1 cellular context compared by ENCODE assay signal in the genomic region with DNA sequence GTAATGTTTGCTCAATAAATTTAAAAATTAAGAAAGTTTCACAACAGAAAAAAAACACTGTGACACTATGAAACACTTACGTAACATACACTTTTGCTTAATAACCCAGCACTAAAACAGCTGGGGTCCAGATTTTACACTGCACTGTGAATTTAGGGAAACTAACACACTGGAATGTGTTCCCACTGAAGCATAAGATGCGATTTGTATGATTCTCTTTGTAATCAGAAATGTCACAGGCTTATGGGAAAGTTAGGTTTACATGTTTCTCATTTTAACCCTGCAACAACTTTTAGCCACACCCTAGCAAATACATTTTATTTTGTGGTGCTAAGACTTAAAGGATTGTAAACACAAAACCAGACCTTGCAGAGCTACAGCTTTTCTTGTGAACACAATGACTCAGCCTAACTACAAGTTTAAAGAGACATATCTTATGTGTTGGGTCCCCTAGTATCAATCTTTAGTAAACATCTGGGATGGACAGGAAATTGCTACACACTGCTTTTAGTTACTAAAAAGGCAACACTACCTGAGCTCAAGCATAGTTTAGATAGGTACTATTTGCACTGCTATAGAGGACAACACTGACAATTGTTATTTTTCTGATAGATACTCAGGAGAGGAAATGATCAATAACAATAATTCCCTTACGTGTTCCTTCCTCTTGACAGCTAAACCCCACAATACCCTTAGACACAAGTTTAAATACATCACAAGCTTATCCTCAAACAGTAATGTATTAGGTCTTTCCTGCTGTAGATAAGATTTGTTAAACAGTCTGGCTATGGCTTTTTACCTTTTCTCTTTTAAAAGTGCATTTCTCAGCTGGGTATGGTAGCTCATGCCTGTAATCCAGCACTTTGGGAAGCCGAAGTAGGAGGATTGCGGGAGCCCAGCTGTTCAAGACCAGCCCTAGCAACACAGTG.
TF ChIP-seq lines count a peak whose summit lies in the region.

No MANE protein-coding gene starts in this region.

TF ChIP-seq in WTC11, 78 proteins besides CTCF, POLR2A, EP300 and RAD21:
- TF ChIP-seq RELA (CRISPR knock-in tag; IDR thresholded peaks at IDR 0.05; ENCODE audit: borderline replicate concordance): no peak
- peak; percentile 87; the same call in 1 of the 2 replicates for TF ChIP-seq GABPB1 (CRISPR knock-in tag; IDR thresholded peaks at IDR 0.05)
- TF ChIP-seq JAZF1 (CRISPR knock-in tag; IDR thresholded peaks at IDR 0.05): no peak
- no peak for TF ChIP-seq OVOL2 (CRISPR knock-in tag; IDR thresholded peaks at IDR 0.05; ENCODE audit: borderline replicate concordance)
- TF ChIP-seq NR3C1 (CRISPR knock-in tag; conservative IDR thresholded peaks at IDR 0.05; ENCODE audit: low read depth): no peak
- TF ChIP-seq, protein P1, sequence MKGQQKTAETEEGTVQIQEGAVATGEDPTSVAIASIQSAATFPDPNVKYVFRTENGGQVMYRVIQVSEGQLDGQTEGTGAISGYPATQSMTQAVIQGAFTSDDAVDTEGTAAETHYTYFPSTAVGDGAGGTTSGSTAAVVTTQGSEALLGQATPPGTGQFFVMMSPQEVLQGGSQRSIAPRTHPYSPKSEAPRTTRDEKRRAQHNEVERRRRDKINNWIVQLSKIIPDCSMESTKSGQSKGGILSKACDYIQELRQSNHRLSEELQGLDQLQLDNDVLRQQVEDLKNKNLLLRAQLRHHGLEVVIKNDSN (CRISPR knock-in tag; IDR thresholded peaks at IDR 0.05): no peak
- TF ChIP-seq TP53 (CRISPR knock-in tag; IDR thresholded peaks at IDR 0.05): no peak
- no peak for TF ChIP-seq ZBTB21 (CRISPR knock-in tag; IDR thresholded peaks at IDR 0.05; ENCODE audit: borderline replicate concordance)
TF ChIP-seq in WTC11: peak in this region for 1.
